8 cellular contexts compared by ENCODE assay signal in genomic region chr20:49277786-49278035, GRCh38. TPM values are rescaled to one million over a fixed set of nuclear protein-coding genes. Genes with fewer than 3 reads are reported as not detected.
DNase-seq lines count a peak whose midpoint lies in the region; ATAC-seq and TF ChIP-seq lines count a peak whose summit lies in the region.

No MANE protein-coding gene starts in this region.

- H2BK120ac ChIP-seq in mesendoderm (ENCODE audit: low read depth, low read length), result no peak overlapping the region

- H3K9me3 ChIP-seq in left ventricle myocardium inferior (replicated peaks), result peaks cover 16% of the 10 kb centered on the region
- peaks cover 0 to 11% (median 0%) of the 10 kb centered on the region in 3 donors for H3K9me3 ChIP-seq in body of pancreas
- no peaks in the 10 kb centered on the region for H3K9me3 ChIP-seq in vagina

- H2BK15ac ChIP-seq in mesendoderm (replicated peaks; ENCODE audit: low read depth), result no peak overlapping the region

- DNase-seq in left ventricle myocardium inferior (no peak), cardiac septum (ENCODE audit: low spot score) (no peak), body of pancreas (no peak), mesendoderm (no peak), vagina (ENCODE audit: extremely low spot score in 2 of 2) (no peak), DMS 273 (lab: John Stamatoyannopoulos, UW; ENCODE audit: unreplicated experiment) (no peak), G401 (ENCODE audit: low spot score) (no peak)

- peak overlapping the region; percentile 96 for H3K9ac ChIP-seq in mesendoderm (ENCODE audit: low read length)

- ATAC-seq in body of pancreas (no peak), GM18519 (IDR thresholded peaks at IDR 0.05; ENCODE audit: low FRiP score, unreplicated experiment) (no peak)

- H3K79me1 ChIP-seq in mesendoderm (ENCODE audit: low read length), result peaks cover 11% of the 10 kb centered on the region

- no peak overlapping the region for H4K5ac ChIP-seq in mesendoderm (ENCODE audit: low read length)

- H3K4me1 ChIP-seq in left ventricle myocardium inferior (peaks cover 87% of the 10 kb centered on the region), body of pancreas (peaks cover 51% of the 10 kb centered on the region), mesendoderm (ENCODE audit: control insufficient read depth, low read depth, low read length) (no peaks in the 10 kb centered on the region), vagina (peaks cover 71% of the 10 kb centered on the region)

- WGBS in body of pancreas, 2 donors, result 1% methylated on average over 9 to 22 of the region's 22 CpGs
- no CpG with 5 or more reads among the region's 22 CpGs for WGBS in mesendoderm (ENCODE audit: extremely low coverage, insufficient coverage, low lambda C conversion rate)

- in situ Hi-C loops in G401 (cut with HindIII; ENCODE audit: low sequenced_read_pairs), result no loop called here

- peaks cover 67% of the 10 kb centered on the region for H3K79me2 ChIP-seq in mesendoderm (ENCODE audit: control insufficient read depth, insufficient read depth, low read length)

- H3K4me3 ChIP-seq in left ventricle myocardium inferior, result peak overlapping the region; percentile 84
- peak overlapping the region; percentile 65 to 68 for H3K4me3 ChIP-seq in body of pancreas
- H3K4me3 ChIP-seq in mesendoderm (ENCODE audit: low read length), result peak overlapping the region; percentile 83
- H3K4me3 ChIP-seq in vagina, result peak overlapping the region; percentile 86 to 95

- no peak overlapping the region for H3K23ac ChIP-seq in mesendoderm (ENCODE audit: low read length)

- peak overlapping the region; percentile 46 for H3K4me2 ChIP-seq in mesendoderm (ENCODE audit: low read length)

- H3K27me3 ChIP-seq in left ventricle myocardium inferior (ENCODE audit: low read depth) (no peaks in the 10 kb centered on the region), body of pancreas (no peaks in the 10 kb centered on the region), mesendoderm (ENCODE audit: insufficient read depth, low read length, poor library complexity) (no peaks in the 10 kb centered on the region), vagina (no peaks in the 10 kb centered on the region)

- H3K56ac ChIP-seq in mesendoderm (ENCODE audit: low read length), result peak overlapping the region; percentile 98

- TF ChIP-seq CTCF in left ventricle myocardium inferior (IDR thresholded peaks at IDR 0.05; ENCODE audit: borderline replicate concordance) (no peak), body of pancreas (IDR thresholded peaks at IDR 0.05) (no peak), vagina (IDR thresholded peaks at IDR 0.05) (no peak)

- TF ChIP-seq POLR2A in body of pancreas (IDR thresholded peaks at IDR 0.05) (peak in 1 of 3 donors; percentile 52), vagina (IDR thresholded peaks at IDR 0.05) (no peak)

- peaks cover 61% of the 10 kb centered on the region for H3K36me3 ChIP-seq in left ventricle myocardium inferior
- peaks cover 24 to 27% of the 10 kb centered on the region in 2 donors for H3K36me3 ChIP-seq in body of pancreas (replicated peaks in 1 of 2; ENCODE audit: insufficient read depth in 1 of 2, low read depth in 2 of 2)
- H3K36me3 ChIP-seq in mesendoderm (ENCODE audit: control insufficient read depth, insufficient read depth, low read length), result peaks cover 29% of the 10 kb centered on the region
- H3K36me3 ChIP-seq in vagina, result peaks cover 9 to 47% of the 10 kb centered on the region in 2 donors

- peak overlapping the region; percentile 17 for H3K4ac ChIP-seq in mesendoderm (ENCODE audit: low read depth, low read length)

- H4K8ac ChIP-seq in mesendoderm (ENCODE audit: low read depth, low read length), result no peak overlapping the region

- peak overlapping the region; percentile 54 for H3K18ac ChIP-seq in mesendoderm (ENCODE audit: low read length)

- H2AK5ac ChIP-seq in mesendoderm (ENCODE audit: low read length), result no peak overlapping the region

- H3K27ac ChIP-seq in left ventricle myocardium inferior (replicated peaks), result peak overlapping the region; percentile 98
- H3K27ac ChIP-seq in body of pancreas, result peak overlapping the region; percentile 92 to 99 (median 96)
- H3K27ac ChIP-seq in mesendoderm (ENCODE audit: low read depth, low read length), result peak overlapping the region; percentile 99
- peak overlapping the region; percentile 98 for H3K27ac ChIP-seq in vagina

- no peak overlapping the region for H2BK5ac ChIP-seq in mesendoderm (ENCODE audit: low read length)

- intact Hi-C loops in left ventricle myocardium inferior (cut with micrococcal nuclease), result no loop called here
- intact Hi-C loops in cardiac septum (cut with DNase I), result loop anchor here (1.0 to 2.0 kb wide), 2 partner anchors 59 to 89 kb away; partner anchors contain the start of genes DDX27 and STAU1
- intact Hi-C loops in body of pancreas (cut with DNase I), result no loop called here
- intact Hi-C loops in vagina (cut with DNase I), result no loop called here

RNA-seq across cellular contexts. Expression of gene ZNFX1, which starts 0.1 kb away (rescaled TPM):
- total RNA-seq in left ventricle myocardium inferior (22.2 TPM), cardiac septum (24.0 TPM), body of pancreas (10 to 100 TPM in 1 of 2 donors, 1 to 10 TPM in 1; 7.3 to 17.4 TPM), vagina (27.5 TPM)
- polyA plus RNA-seq in mesendoderm (2013, experiment 1 of 2), result 6.2 TPM
- 6.1 TPM for polyA plus RNA-seq in mesendoderm (2013, experiment 2 of 2)
- total RNA-seq in G401 (2014; rRNA removed; shearing (Covaris generic)), result 8.6 and 12.3 TPM in 2 replicates

RNA-seq across cellular contexts. Expression of gene DDX27, which starts 58.5 kb away (rescaled TPM):
- total RNA-seq in left ventricle myocardium inferior (14.6 TPM), cardiac septum (14.0 TPM), body of pancreas (10 to 100 TPM; 18.2 to 42.8 TPM), vagina (23.3 TPM)
- 71.9 TPM for polyA plus RNA-seq in mesendoderm (2013, experiment 1 of 2)
- polyA plus RNA-seq in mesendoderm (2013, experiment 2 of 2), result 72.6 TPM
- total RNA-seq in G401 (2014; rRNA removed; shearing (Covaris generic)), result 43.4 and 57.7 TPM in 2 replicates
